16 cellular contexts compared by ENCODE assay signal in genomic region chr16:88314991-88315542, GRCh38.
DNase-seq lines count a peak whose midpoint lies in the region; ATAC-seq and TF ChIP-seq lines count a peak whose summit lies in the region.
"Had no signal": no experiment of that assay in that cellular context is flagged by ENCODE, and none has a peak within 500 bp of the region (broad histone marks: within the 10 kb centered on the region; RNA-seq: fewer than 3 reads in every experiment).

No MANE protein-coding gene starts in this region.

- H3K4me1 ChIP-seq in IMR-90 (ENCODE audit: control insufficient read depth, insufficient read depth, low read length) (peaks cover 30% of the 10 kb centered on the region), osteoblast (ENCODE audit: insufficient read depth, low read length) (peaks cover 11% of the 10 kb centered on the region)

- H3K9me3 ChIP-seq in AG04450 (ENCODE audit: control insufficient read depth, insufficient read depth, low read length) (peaks cover 15% of the 10 kb centered on the region), IMR-90 (ENCODE audit: control insufficient read depth, insufficient read depth, low read length) (peaks cover 5% of the 10 kb centered on the region; the same call in 1 of the 2 replicates), osteoblast (ENCODE audit: low read depth, low read length) (no peaks in the 10 kb centered on the region)
- H3K9me3 ChIP-seq: BE2C had no signal

- H2AK5ac ChIP-seq in IMR-90 (ENCODE audit: low read depth, low read length): peak overlapping the region; percentile 98

- H2AFZ ChIP-seq in IMR-90 (replicated peaks; ENCODE audit: low read length, poor library complexity) (peak overlapping the region; percentile 87), osteoblast (ENCODE audit: low read length) (no peak overlapping the region)

- no peaks in the 10 kb centered on the region for H4K20me1 ChIP-seq in IMR-90 (ENCODE audit: insufficient read depth, low read length)
- H4K20me1 ChIP-seq in osteoblast (ENCODE audit: insufficient read depth, low read length): no peaks in the 10 kb centered on the region

- H3K27me3 ChIP-seq in AG04450 (ENCODE audit: control insufficient read depth, insufficient read depth, low read length) (no peaks in the 10 kb centered on the region), IMR-90 (ENCODE audit: control insufficient read depth, insufficient read depth, low read length) (no peaks in the 10 kb centered on the region), osteoblast (ENCODE audit: insufficient read depth, low read length) (no peaks in the 10 kb centered on the region)
- H3K27me3 ChIP-seq: BE2C had no signal

- peak overlapping the region; percentile 55 for H3K23ac ChIP-seq in IMR-90 (ENCODE audit: low read depth, low read length)

- TF ChIP-seq CTCF in AG04450 (IDR thresholded peaks at IDR 0.05; ENCODE audit: low read depth, low read length): no peak
- TF ChIP-seq CTCF in IMR-90 (conservative IDR thresholded peaks at IDR 0.05; ENCODE audit: low read depth, low read length): no peak
- no peak for TF ChIP-seq CTCF in chondrocyte (IDR thresholded peaks at IDR 0.05)
- no peak for TF ChIP-seq CTCF in osteoblast (IDR thresholded peaks at IDR 0.05; ENCODE audit: extremely low read depth, low read depth, low read length)

- no peak for TF ChIP-seq POLR2A in IMR-90 (IDR thresholded peaks at IDR 0.05; ENCODE audit: low read depth, low read length)

- CTCF ChIA-PET in AG04450 (lab: Charles Lee): no interaction called here
- CTCF ChIA-PET in IMR-90 (lab: Yijun Ruan, JAX): no interaction called here

- H3K14ac ChIP-seq in IMR-90 (replicated peaks; ENCODE audit: low read depth, low read length): peak overlapping the region; percentile 70

- TF ChIP-seq RAD21 in IMR-90 (IDR thresholded peaks at IDR 0.05; ENCODE audit: low read length): no peak

- peaks cover 35% of the 10 kb centered on the region for H3K4me1 Mint-ChIP-seq in chondrocyte (ENCODE audit: low read depth)

- H3K36me3 Mint-ChIP-seq in chondrocyte (ENCODE audit: low read depth): no peaks in the 10 kb centered on the region
- H3K36me3 Mint-ChIP-seq: CD8-positive, alpha-beta T cell had no signal

- POLR2A ChIA-PET in AG04450 (lab: Yijun Ruan, JAX) (interaction anchor here (1.2 to 1.6 kb wide), 3 partner anchors 8 to 17 kb away, joined by 4 to 6 read pairs (median 5); no protein-coding TSS in a partner anchor), IMR-90 (lab: Charles Lee; ENCODE audit: unreplicated experiment) (no interaction called here)

- no peaks in the 10 kb centered on the region for H3K27me3 Mint-ChIP-seq in chondrocyte (ENCODE audit: low read depth)

- 92% methylated on average over 12 of the region's 16 CpGs; no CpG with 5 or more reads in 1 of the 2 experiments for WGBS in IMR-90 (ENCODE audit: extremely low coverage in 2 of 2, insufficient read length in 1 of 2), 2 experiments

- no peak for ATAC-seq in IMR-90 (ENCODE audit: low read depth)
- ATAC-seq: CD8-positive, alpha-beta T cell had no signal

- H2BK120ac ChIP-seq in IMR-90 (ENCODE audit: low read depth, low read length): peak overlapping the region; percentile 99

- peak overlapping the region; percentile 99; the same call in 2 of the 3 replicates for H2BK15ac ChIP-seq in IMR-90 (ENCODE audit: low read depth, low read length)

- H3K56ac ChIP-seq in IMR-90 (ENCODE audit: extremely low read depth, insufficient read depth, low read length): peak overlapping the region; percentile 61; the same call in 1 of the 2 replicates

- H3K36me3 ChIP-seq in IMR-90 (ENCODE audit: control insufficient read depth, insufficient read depth, low read length) (no peaks in the 10 kb centered on the region), osteoblast (ENCODE audit: insufficient read depth, low read length) (no peaks in the 10 kb centered on the region)
- H3K36me3 ChIP-seq: BE2C had no signal

- peak overlapping the region; percentile 97 for H4K5ac ChIP-seq in IMR-90 (ENCODE audit: low read depth, low read length)

- peaks cover 6 to 17% of the 10 kb centered on the region in 2 experiments; a peak in 3 of 4 replicates for H3K79me1 ChIP-seq in IMR-90 (ENCODE audit: low read depth in 1 of 2, low read length in 2 of 2)

- H2AK9ac ChIP-seq in IMR-90 (replicated peaks; ENCODE audit: low read depth, low read length, poor library complexity): peak overlapping the region; percentile 97

- dilution Hi-C loops in IMR-90 (cut with HindIII; ENCODE audit: low sequenced_read_pairs, unreplicated experiment): no loop called here

- H4K91ac ChIP-seq in IMR-90 (ENCODE audit: insufficient read depth, low read depth, low read length): peak overlapping the region; percentile 99

- peak overlapping the region; percentile 86 for H3K18ac ChIP-seq in IMR-90 (ENCODE audit: low read depth, low read length)

- peaks cover 18% of the 10 kb centered on the region for H3K9me1 ChIP-seq in IMR-90 (ENCODE audit: insufficient read depth, low read length)

- intact Hi-C loops in IMR-90 (cut with micrococcal nuclease): no loop called here

- no peak overlapping the region for H3K27ac Mint-ChIP-seq in chondrocyte (ENCODE audit: unreplicated experiment)
- H3K27ac Mint-ChIP-seq: CD8-positive, alpha-beta T cell had no signal

- H3K4me3 ChIP-seq in AG04450 (ENCODE audit: low read depth, low read length) (no peak overlapping the region), IMR-90 (ENCODE audit: insufficient read depth, low read depth, low read length) (no peak overlapping the region), osteoblast (ENCODE audit: insufficient read depth, low read length) (no peak overlapping the region)

- H2BK5ac ChIP-seq in IMR-90 (ENCODE audit: low read depth, low read length, poor library complexity, severe bottlenecking): peak overlapping the region; percentile 94

- H4K8ac ChIP-seq in IMR-90 (ENCODE audit: low read depth in 2 of 2, low read length in 2 of 2): peak overlapping the region; percentile 98 to 99

- in situ Hi-C loops in IMR-90 (cut with MboI; ENCODE audit: low sequenced_read_pairs): no loop called here

- H3K4me2 ChIP-seq in IMR-90 (ENCODE audit: low read depth, low read length) (no peak overlapping the region), osteoblast (ENCODE audit: insufficient read depth, low read length) (no peak overlapping the region)

- H3K4ac ChIP-seq in IMR-90 (ENCODE audit: low read depth, low read length): peak overlapping the region; percentile 98

- no TSS peak for BruUV-seq in IMR-90 (replicated peaks; lab: Mats Ljungman, UMichigan)

- H3K9ac ChIP-seq in IMR-90 (ENCODE audit: low read depth, low read length): peak overlapping the region; percentile 55; the same call in 1 of the 2 replicates

- H3K9me3 Mint-ChIP-seq in chondrocyte (ENCODE audit: low read depth): peaks cover 9% of the 10 kb centered on the region

- H3K4me3 Mint-ChIP-seq in chondrocyte (ENCODE audit: unreplicated experiment): no peak overlapping the region
- H3K4me3 Mint-ChIP-seq: CD8-positive, alpha-beta T cell had no signal

- H3K27ac ChIP-seq in AG04450 (ENCODE audit: low read depth, low read length) (peak overlapping the region; percentile 31), IMR-90 (ENCODE audit: insufficient read depth, low read length) (peak overlapping the region; percentile 86), osteoblast (ENCODE audit: low read depth, low read length) (no peak overlapping the region)

- no peaks in the 10 kb centered on the region for H3K79me2 ChIP-seq in osteoblast (ENCODE audit: insufficient read depth, low read length)

- H2BK20ac ChIP-seq in IMR-90 (ENCODE audit: low read depth, low read length): peak overlapping the region; percentile 93

- DNase-seq in AG04450 (ENCODE audit: low read depth, low spot score) (no peak), IMR-90 (no peak), chondrocyte (ENCODE audit: low spot score) (peak; percentile 50), osteoblast (ENCODE audit: insufficient read length, low spot score, missing footprints) (peak; percentile 36), NCI-H446 treated with DMSO at 0.1 percent for 48 hours (lab: John Stamatoyannopoulos, UW) (no peak), OCI-M2 (lab: John Stamatoyannopoulos, UW; ENCODE audit: unreplicated experiment) (no peak), AML-193 (lab: John Stamatoyannopoulos, UW) (no peak)
- DNase-seq: ACHN; CD8-positive, alpha-beta T cell; DND-41; GDM1; NCI-H1436; NCI-H69; NK-92 treated with Interleukin-12 subunit alpha and Interleukin-12 subunit beta, amount 100 ng/mL, for 24 hours; SIG-M5 had no signal

TF ChIP-seq in IMR-90, 13 proteins besides CTCF, POLR2A, EP300 and RAD21:
- TF ChIP-seq ELK1 (IDR thresholded peaks at IDR 0.05; ENCODE audit: borderline replicate concordance, low read depth, low read length) (no peak), RCOR1 (IDR thresholded peaks at IDR 0.05; ENCODE audit: insufficient replicate concordance, low read length) (no peak), CHD1 (IDR thresholded peaks at IDR 0.05; ENCODE audit: low read depth, low read length) (no peak), NFE2L2 (IDR thresholded peaks at IDR 0.05; ENCODE audit: low read depth, low read length) (no peak), CEBPB (IDR thresholded peaks at IDR 0.05; ENCODE audit: low read depth, low read length) (no peak), BHLHE40 (IDR thresholded peaks at IDR 0.05; ENCODE audit: low read depth, low read length) (no peak), MXI1 (IDR thresholded peaks at IDR 0.05; ENCODE audit: borderline replicate concordance, low read depth, low read length) (no peak), RFX5 (IDR thresholded peaks at IDR 0.05; ENCODE audit: low read depth, low read length) (no peak), SMC3 (IDR thresholded peaks at IDR 0.05; ENCODE audit: low read depth, low read length) (no peak), FOS (IDR thresholded peaks at IDR 0.05; ENCODE audit: low read depth, low read length) (no peak)

Comparison
In these comparisons a context has a peak if more than half of its experiments do, and no peak if none do; other contexts are left out.
1. DNase-seq: peak in chondrocyte (single experiment) and osteoblast (single experiment); none in AG04450 (single experiment), IMR-90 (single experiment), NCI-H446 treated with DMSO at 0.1 percent for 48 hours (single experiment), OCI-M2 (single experiment) and AML-193 (0 of 2).